ENCODE assay signal across 1 cellular context in the genomic region with DNA sequence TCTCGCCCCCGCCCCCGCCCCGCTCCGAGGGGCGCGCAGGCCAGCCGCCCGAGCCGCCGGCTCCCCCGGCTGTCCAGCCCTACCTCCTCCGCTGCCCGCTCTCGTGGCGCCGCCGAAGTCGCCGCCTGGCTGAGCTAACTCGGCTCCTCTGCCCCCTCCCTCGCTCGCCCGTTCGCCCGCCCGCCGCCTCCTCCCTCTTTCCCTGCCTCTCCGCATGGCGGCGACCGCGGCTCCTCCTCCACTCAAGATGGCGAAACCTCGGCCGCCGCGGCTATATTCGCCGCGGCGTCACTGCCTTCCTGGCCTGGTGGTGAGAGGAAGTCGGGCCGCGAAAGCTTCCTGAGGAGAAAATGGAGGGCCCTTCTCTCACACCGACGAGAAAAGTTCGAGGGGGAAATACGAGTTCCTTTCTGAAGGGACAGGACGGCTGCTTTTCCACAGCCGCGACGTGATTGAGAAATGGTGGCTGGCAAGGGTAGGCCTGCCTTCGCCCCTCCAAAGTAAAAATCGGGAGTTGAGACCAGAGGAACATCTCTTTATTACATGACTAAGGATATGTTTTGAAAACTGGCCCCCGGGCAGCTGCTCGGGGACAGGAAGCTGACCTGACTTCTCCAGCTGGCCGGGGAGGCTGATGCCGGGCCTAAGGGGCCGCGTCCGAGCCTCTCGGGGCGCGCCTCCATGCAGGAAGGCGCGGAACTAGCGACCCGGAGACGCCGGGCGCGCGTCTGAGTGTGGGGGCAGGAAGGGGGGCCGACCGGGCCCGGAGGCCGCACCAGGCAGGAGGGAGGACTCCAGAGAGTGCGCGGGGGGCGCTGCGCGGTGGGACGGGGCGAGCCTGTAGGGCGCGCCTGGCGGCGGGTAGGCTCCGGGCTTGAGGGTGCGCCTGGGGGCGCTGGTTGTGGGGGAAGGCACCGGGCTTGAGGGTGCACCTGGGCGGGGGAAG.
TF ChIP-seq lines count a peak whose summit lies in the region.

A gene with protein sequence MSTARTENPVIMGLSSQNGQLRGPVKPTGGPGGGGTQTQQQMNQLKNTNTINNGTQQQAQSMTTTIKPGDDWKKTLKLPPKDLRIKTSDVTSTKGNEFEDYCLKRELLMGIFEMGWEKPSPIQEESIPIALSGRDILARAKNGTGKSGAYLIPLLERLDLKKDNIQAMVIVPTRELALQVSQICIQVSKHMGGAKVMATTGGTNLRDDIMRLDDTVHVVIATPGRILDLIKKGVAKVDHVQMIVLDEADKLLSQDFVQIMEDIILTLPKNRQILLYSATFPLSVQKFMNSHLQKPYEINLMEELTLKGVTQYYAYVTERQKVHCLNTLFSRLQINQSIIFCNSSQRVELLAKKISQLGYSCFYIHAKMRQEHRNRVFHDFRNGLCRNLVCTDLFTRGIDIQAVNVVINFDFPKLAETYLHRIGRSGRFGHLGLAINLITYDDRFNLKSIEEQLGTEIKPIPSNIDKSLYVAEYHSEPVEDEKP (minus strand): TSS at position 150 of the 946 bp plus-strand sequence. CDS start 4,913 bp downstream, outside the sequence.

TF ChIP-seq in K562, 482 proteins besides CTCF, POLR2A, EP300 and RAD21 (continued from another document and continues in another):
- no peak for TF ChIP-seq WHSC1 (IDR thresholded peaks at IDR 0.05; ENCODE audit: low read length)
- TF ChIP-seq KAT7 (CRISPR knock-in tag; IDR thresholded peaks at IDR 0.05; ENCODE audit: borderline replicate concordance) = peak; percentile 88
- TF ChIP-seq FOXK2 (conservative IDR thresholded peaks at IDR 0.05 in 1 of 2, IDR thresholded peaks at IDR 0.05 in 1 of 2; ENCODE audit: low read depth in 2 of 2) = no peak
- TF ChIP-seq TFAM (CRISPR knock-in tag; conservative IDR thresholded peaks at IDR 0.05) = no peak
- peak; percentile 58; the same call in 1 of the 2 replicates for TF ChIP-seq ZNF449 (CRISPR knock-in tag; IDR thresholded peaks at IDR 0.05)
- peak; percentile 99 for TF ChIP-seq TAF9B (IDR thresholded peaks at IDR 0.05; ENCODE audit: partially characterized antibody)
- TF ChIP-seq NR2C1 (IDR thresholded peaks at IDR 0.05) = no peak
- no peak for TF ChIP-seq NR2C1 (tag; IDR thresholded peaks at IDR 0.05)
- TF ChIP-seq YBX1 (IDR thresholded peaks at IDR 0.05) = no peak
- no peak for TF ChIP-seq NFE2 (IDR thresholded peaks at IDR 0.05; ENCODE audit: low read depth)
- no peak for TF ChIP-seq KDM1A (IDR thresholded peaks at IDR 0.05)
- TF ChIP-seq NCOA6 (IDR thresholded peaks at IDR 0.05) = 0 out of 2 replicates have a peak, but pooled peaks have one; percentile 50
- TF ChIP-seq NELFE (IDR thresholded peaks at IDR 0.05; ENCODE audit: insufficient read depth, insufficient read length) = no peak
- 0 out of 2 replicates have a peak, but pooled peaks have one; percentile 66 for TF ChIP-seq ZNF830 (CRISPR knock-in tag; IDR thresholded peaks at IDR 0.05)
- no peak for TF ChIP-seq SOX6 (IDR thresholded peaks at IDR 0.05)
- TF ChIP-seq TCF7 (IDR thresholded peaks at IDR 0.05; ENCODE audit: borderline replicate concordance) = no peak
- TF ChIP-seq POLR2AphosphoS2 (IDR thresholded peaks at IDR 0.05; ENCODE audit: low read length) = no peak
- peak; percentile 96 for TF ChIP-seq POLR2H (tag; IDR thresholded peaks at IDR 0.05; ENCODE audit: low read depth)
- peak; percentile 24; the same call in 1 of the 2 replicates for TF ChIP-seq CREB1 (IDR thresholded peaks at IDR 0.05)
- no peak for TF ChIP-seq CREB1 (CRISPR knock-in tag; IDR thresholded peaks at IDR 0.05)
- 0 out of 2 replicates have a peak, but pooled peaks have one; percentile 48 for TF ChIP-seq MEF2A (IDR thresholded peaks at IDR 0.05; ENCODE audit: control insufficient read depth, low read depth, low read length)
- TF ChIP-seq, protein P1, sequence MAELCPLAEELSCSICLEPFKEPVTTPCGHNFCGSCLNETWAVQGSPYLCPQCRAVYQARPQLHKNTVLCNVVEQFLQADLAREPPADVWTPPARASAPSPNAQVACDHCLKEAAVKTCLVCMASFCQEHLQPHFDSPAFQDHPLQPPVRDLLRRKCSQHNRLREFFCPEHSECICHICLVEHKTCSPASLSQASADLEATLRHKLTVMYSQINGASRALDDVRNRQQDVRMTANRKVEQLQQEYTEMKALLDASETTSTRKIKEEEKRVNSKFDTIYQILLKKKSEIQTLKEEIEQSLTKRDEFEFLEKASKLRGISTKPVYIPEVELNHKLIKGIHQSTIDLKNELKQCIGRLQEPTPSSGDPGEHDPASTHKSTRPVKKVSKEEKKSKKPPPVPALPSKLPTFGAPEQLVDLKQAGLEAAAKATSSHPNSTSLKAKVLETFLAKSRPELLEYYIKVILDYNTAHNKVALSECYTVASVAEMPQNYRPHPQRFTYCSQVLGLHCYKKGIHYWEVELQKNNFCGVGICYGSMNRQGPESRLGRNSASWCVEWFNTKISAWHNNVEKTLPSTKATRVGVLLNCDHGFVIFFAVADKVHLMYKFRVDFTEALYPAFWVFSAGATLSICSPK (IDR thresholded peaks at IDR 0.05; ENCODE audit: borderline replicate concordance) = no peak
- TF ChIP-seq SMAD3 (CRISPR knock-in tag; conservative IDR thresholded peaks at IDR 0.05) = peak; percentile 51; the same call in 1 of the 2 replicates
- TF ChIP-seq TCFL5 (CRISPR knock-in tag; conservative IDR thresholded peaks at IDR 0.05) = no peak
- TF ChIP-seq SMARCE1 (IDR thresholded peaks at IDR 0.05) = peak; percentile 13; the same call in 1 of the 2 replicates
- TF ChIP-seq, protein P2, sequence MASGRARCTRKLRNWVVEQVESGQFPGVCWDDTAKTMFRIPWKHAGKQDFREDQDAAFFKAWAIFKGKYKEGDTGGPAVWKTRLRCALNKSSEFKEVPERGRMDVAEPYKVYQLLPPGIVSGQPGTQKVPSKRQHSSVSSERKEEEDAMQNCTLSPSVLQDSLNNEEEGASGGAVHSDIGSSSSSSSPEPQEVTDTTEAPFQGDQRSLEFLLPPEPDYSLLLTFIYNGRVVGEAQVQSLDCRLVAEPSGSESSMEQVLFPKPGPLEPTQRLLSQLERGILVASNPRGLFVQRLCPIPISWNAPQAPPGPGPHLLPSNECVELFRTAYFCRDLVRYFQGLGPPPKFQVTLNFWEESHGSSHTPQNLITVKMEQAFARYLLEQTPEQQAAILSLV (tag; IDR thresholded peaks at IDR 0.05) = no peak
- TF ChIP-seq ARID1B (IDR thresholded peaks at IDR 0.05) = 0 out of 2 replicates have a peak, but pooled peaks have one; percentile 7
- no peak for TF ChIP-seq ZNF146 (CRISPR knock-in tag; IDR thresholded peaks at IDR 0.05; ENCODE audit: unreplicated experiment)
- no peak for TF ChIP-seq SNIP1 (IDR thresholded peaks at IDR 0.05; ENCODE audit: low read depth)
- TF ChIP-seq OTX1 (CRISPR knock-in tag; IDR thresholded peaks at IDR 0.05) = peak; percentile 85
- TF ChIP-seq MIER1 (IDR thresholded peaks at IDR 0.05; ENCODE audit: low read depth) = no peak
- TF ChIP-seq FOS (IDR thresholded peaks at IDR 0.05; ENCODE audit: extremely low read depth, insufficient read length) = no peak
- no peak; the same call in none of the 2 replicates for TF ChIP-seq MAX (CRISPR knock-in tag; IDR thresholded peaks at IDR 0.05)
- TF ChIP-seq ELF4 (CRISPR knock-in tag; IDR thresholded peaks at IDR 0.05) = no peak
- no peak for TF ChIP-seq ZFP30 (CRISPR knock-in tag; IDR thresholded peaks at IDR 0.05; ENCODE audit: borderline replicate concordance)
- TF ChIP-seq FUS (optimal IDR thresholded peaks at IDR 0.05; ENCODE audit: low read depth, low read length) = peak; percentile 66
- no peak for TF ChIP-seq DIDO1 (tag; IDR thresholded peaks at IDR 0.05; ENCODE audit: low read depth)
- TF ChIP-seq ZNF395 (CRISPR knock-in tag; IDR thresholded peaks at IDR 0.05) = no peak
- peak; percentile 96 to 97; a peak in 3 of 4 replicates for TF ChIP-seq UBTF (IDR thresholded peaks at IDR 0.05; ENCODE audit: borderline replicate concordance in 1 of 2, low read depth in 2 of 2, low read length in 2 of 2)
- TF ChIP-seq E2F1 (CRISPR knock-in tag; IDR thresholded peaks at IDR 0.05) = peak; percentile 51; the same call in 1 of the 2 replicates
- TF ChIP-seq THRAP3 (IDR thresholded peaks at IDR 0.05; ENCODE audit: borderline replicate concordance) = no peak
- peak; percentile 93 for TF ChIP-seq SUPT5H (IDR thresholded peaks at IDR 0.05)
- TF ChIP-seq RAD51 (IDR thresholded peaks at IDR 0.05; ENCODE audit: borderline replicate concordance, low read depth) = no peak
- 0 out of 2 replicates have a peak, but pooled peaks have one; percentile 50 for TF ChIP-seq CREB3 (tag; conservative IDR thresholded peaks at IDR 0.05; ENCODE audit: low read depth)
- 0 out of 2 replicates have a peak, but pooled peaks have one; percentile 9 for TF ChIP-seq PHB (CRISPR knock-in tag; IDR thresholded peaks at IDR 0.05)
- TF ChIP-seq ATF1 (CRISPR knock-in tag; IDR thresholded peaks at IDR 0.05) = no peak
- TF ChIP-seq ATF1 (tag; IDR thresholded peaks at IDR 0.05) = peak; percentile 56
- TF ChIP-seq ZBTB8A (IDR thresholded peaks at IDR 0.05; ENCODE audit: partially characterized antibody) = no peak
- TF ChIP-seq KAT2B (IDR thresholded peaks at IDR 0.05; ENCODE audit: low read depth, low read length) = no peak
- TF ChIP-seq HDAC1 (IDR thresholded peaks at IDR 0.05) = peak in 1 of 2 experiments; percentile 28; a peak in 1 of 4 replicates
- TF ChIP-seq, protein P3, sequence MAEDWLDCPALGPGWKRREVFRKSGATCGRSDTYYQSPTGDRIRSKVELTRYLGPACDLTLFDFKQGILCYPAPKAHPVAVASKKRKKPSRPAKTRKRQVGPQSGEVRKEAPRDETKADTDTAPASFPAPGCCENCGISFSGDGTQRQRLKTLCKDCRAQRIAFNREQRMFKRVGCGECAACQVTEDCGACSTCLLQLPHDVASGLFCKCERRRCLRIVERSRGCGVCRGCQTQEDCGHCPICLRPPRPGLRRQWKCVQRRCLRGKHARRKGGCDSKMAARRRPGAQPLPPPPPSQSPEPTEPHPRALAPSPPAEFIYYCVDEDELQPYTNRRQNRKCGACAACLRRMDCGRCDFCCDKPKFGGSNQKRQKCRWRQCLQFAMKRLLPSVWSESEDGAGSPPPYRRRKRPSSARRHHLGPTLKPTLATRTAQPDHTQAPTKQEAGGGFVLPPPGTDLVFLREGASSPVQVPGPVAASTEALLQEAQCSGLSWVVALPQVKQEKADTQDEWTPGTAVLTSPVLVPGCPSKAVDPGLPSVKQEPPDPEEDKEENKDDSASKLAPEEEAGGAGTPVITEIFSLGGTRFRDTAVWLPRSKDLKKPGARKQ (CRISPR knock-in tag; IDR thresholded peaks at IDR 0.05) = no peak
- TF ChIP-seq KHSRP (IDR thresholded peaks at IDR 0.05) = no peak
- TF ChIP-seq TAF15 (IDR thresholded peaks at IDR 0.05; ENCODE audit: low read depth, low read length) = no peak
- TF ChIP-seq NR3C1 (CRISPR knock-in tag; IDR thresholded peaks at IDR 0.05) = no peak; the same call in 1 of the 2 replicates
- peak; percentile 93 to 96 for TF ChIP-seq MAZ (CRISPR knock-in tag; conservative IDR thresholded peaks at IDR 0.05 in 1 of 2, IDR thresholded peaks at IDR 0.05 in 1 of 2)
